Comparison of ENCODE assay signal across 8 cellular contexts in the genomic region with DNA sequence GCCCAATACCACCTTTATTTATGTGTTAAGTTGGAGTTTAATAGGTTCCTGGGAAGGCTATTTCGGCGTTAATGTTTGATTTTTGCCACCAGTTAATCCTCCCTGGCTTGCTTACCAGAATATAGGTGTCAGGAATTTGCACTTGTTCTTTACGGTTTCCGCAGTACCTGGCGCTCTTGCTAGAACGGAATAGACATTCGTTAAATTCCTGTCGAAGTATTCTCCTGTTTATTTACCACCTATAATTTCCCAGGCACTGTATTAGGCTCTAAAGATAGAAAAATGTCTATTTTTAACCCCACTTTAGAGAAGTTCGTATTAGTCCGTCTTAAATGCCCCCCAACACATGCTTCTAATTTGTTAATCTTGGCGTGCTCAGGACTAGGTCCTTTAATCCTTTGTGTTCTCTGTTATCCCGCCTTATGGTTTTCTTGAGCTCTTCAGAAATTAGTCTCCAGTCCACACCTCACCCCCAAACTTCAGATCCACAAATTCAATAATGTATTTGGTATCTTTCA. TPM values are rescaled to one million over a fixed set of nuclear protein-coding genes. Genes with fewer than 3 reads are reported as not detected.
DNase-seq lines count a peak whose midpoint lies in the region; ATAC-seq, FAIRE-seq and TF ChIP-seq lines count a peak whose summit lies in the region.

No MANE protein-coding gene starts in this region.

- no peaks in the 10 kb centered on the region for H3K27me3 ChIP-seq in CD8-positive, alpha-beta memory T cell (ENCODE audit: insufficient read depth, low read length, poor library complexity, severe bottlenecking)
- H3K27me3 ChIP-seq in HL-60 (ENCODE audit: insufficient read depth, poor library complexity, severe bottlenecking) (no peaks in the 10 kb centered on the region), bronchial epithelial cell (ENCODE audit: control insufficient read depth, insufficient read depth, low read length) (no peaks in the 10 kb centered on the region)

- intact Hi-C loops in posterior vena cava (cut with DNase I) = no loop called here

- H3K27ac ChIP-seq in CD8-positive, alpha-beta memory T cell (ENCODE audit: low read depth, low read length) = peak overlapping the region; percentile 21
- H3K27ac ChIP-seq in HL-60 (replicated peaks) = peak overlapping the region; percentile 38; the same call in 1 of the 2 replicates

- POLR2A ChIA-PET in CD8-positive, alpha-beta memory T cell (lab: Charles Lee) = no interaction called here

- CTCF ChIA-PET in CD8-positive, alpha-beta memory T cell (lab: Charles Lee) = interaction anchor here (2.1 kb wide), 1 partner anchor 572 kb away, joined by 5 read pairs; a partner anchor contains a TSS

- peak overlapping the region; percentile 85 to 94 (median 87) for H3K4me3 Mint-ChIP-seq in CD8-positive, alpha-beta memory T cell
- H3K4me3 Mint-ChIP-seq in nephron = peak overlapping the region; percentile 96 to 97 (median 96)

- H3K9me3 ChIP-seq in CD8-positive, alpha-beta memory T cell (ENCODE audit: low read length) = no peaks in the 10 kb centered on the region

- H3K9me3 Mint-ChIP-seq in CD8-positive, alpha-beta memory T cell = no peaks in the 10 kb centered on the region
- no peaks in the 10 kb centered on the region for H3K9me3 Mint-ChIP-seq in nephron

- H3K27ac Mint-ChIP-seq in CD8-positive, alpha-beta memory T cell = peak overlapping the region in 5 of 8 donors; percentile 29 to 94 (median 52)
- peak overlapping the region; percentile 35 to 84 (median 53) for H3K27ac Mint-ChIP-seq in nephron

- no peaks in the 10 kb centered on the region for H3K36me3 Mint-ChIP-seq in CD8-positive, alpha-beta memory T cell
- H3K36me3 Mint-ChIP-seq in nephron (ENCODE audit: low read depth) = peaks cover 7% of the 10 kb centered on the region

- no peak for DNase-seq in CD8-positive, alpha-beta memory T cell
- DNase-seq in HL-60 (ENCODE audit: low read depth in 1 of 2, low spot score in 1 of 2) (no peak), bronchial epithelial cell (ENCODE audit: low read depth) (no peak), NCI-H146 (lab: John Stamatoyannopoulos, UW) (no peak), posterior vena cava (ENCODE audit: low spot score) (no peak)

- ATAC-seq in GM19397 (IDR thresholded peaks at IDR 0.05; ENCODE audit: unreplicated experiment) (no peak), GM21423 (IDR thresholded peaks at IDR 0.05; ENCODE audit: unreplicated experiment) (no peak)

- H3K4me1 Mint-ChIP-seq in CD8-positive, alpha-beta memory T cell = peaks cover 9 to 24% (median 18%) of the 10 kb centered on the region in 3 donors
- peaks cover 13% of the 10 kb centered on the region for H3K4me1 Mint-ChIP-seq in nephron

- TF ChIP-seq CTCF in HL-60 (IDR thresholded peaks at IDR 0.05; ENCODE audit: insufficient read depth, low read length) (no peak), bronchial epithelial cell (IDR thresholded peaks at IDR 0.05; ENCODE audit: insufficient read depth, low read length, severe bottlenecking) (no peak), nephron (IDR thresholded peaks at IDR 0.05; ENCODE audit: unreplicated experiment in 3 of 3) (no peak)

- FAIRE-seq in bronchial epithelial cell (lab: Jason Lieb, UNC) = no peak

- H3K4me3 ChIP-seq in CD8-positive, alpha-beta memory T cell (ENCODE audit: low read length) = peak overlapping the region; percentile 71
- H3K4me3 ChIP-seq in HL-60 (replicated peaks; ENCODE audit: insufficient read depth, low read length) = peak overlapping the region; percentile 90
- H3K4me3 ChIP-seq in bronchial epithelial cell (ENCODE audit: low read depth, low read length) = peak overlapping the region; percentile 79

- H3K4me1 ChIP-seq in CD8-positive, alpha-beta memory T cell (ENCODE audit: insufficient read depth, low read length) = peaks cover 11% of the 10 kb centered on the region

- no peaks in the 10 kb centered on the region for H3K27me3 Mint-ChIP-seq in CD8-positive, alpha-beta memory T cell
- peaks cover 3% of the 10 kb centered on the region for H3K27me3 Mint-ChIP-seq in nephron (ENCODE audit: low read depth)

- no peaks in the 10 kb centered on the region for H3K36me3 ChIP-seq in CD8-positive, alpha-beta memory T cell (ENCODE audit: insufficient read depth, low read length)
- H3K36me3 ChIP-seq in bronchial epithelial cell (ENCODE audit: control insufficient read depth, insufficient read depth, low read length) = no peaks in the 10 kb centered on the region

RNA-seq across cellular contexts. Expression of a gene that starts 0.6 kb away (rescaled TPM):
- 1 to 10 TPM; 7.9 to 8.2 TPM for total RNA-seq in CD8-positive, alpha-beta memory T cell
- 0.07 TPM for polyA plus RNA-seq in CD8-positive, alpha-beta memory T cell
- total RNA-seq in bronchial epithelial cell = 2.4 and 3.3 TPM in 2 replicates
- total RNA-seq in posterior vena cava = 1 to 10 TPM in 1 of 2 donors, under 1 TPM in 1; 0.56 to 1.7 TPM

RNA-seq across cellular contexts. Expression of a gene that starts 46.7 kb away (rescaled TPM):
- under 1 TPM; 0.81 to 0.97 TPM for total RNA-seq in CD8-positive, alpha-beta memory T cell
- not detected for polyA plus RNA-seq in CD8-positive, alpha-beta memory T cell
- total RNA-seq in bronchial epithelial cell (0.26 and 0.38 TPM in 2 replicates), posterior vena cava (10 to 100 TPM in 1 of 2 donors, 1 to 10 TPM in 1; 9.4 to 13.6 TPM)
